1 cellular context compared by ENCODE assay signal in the genomic region with DNA sequence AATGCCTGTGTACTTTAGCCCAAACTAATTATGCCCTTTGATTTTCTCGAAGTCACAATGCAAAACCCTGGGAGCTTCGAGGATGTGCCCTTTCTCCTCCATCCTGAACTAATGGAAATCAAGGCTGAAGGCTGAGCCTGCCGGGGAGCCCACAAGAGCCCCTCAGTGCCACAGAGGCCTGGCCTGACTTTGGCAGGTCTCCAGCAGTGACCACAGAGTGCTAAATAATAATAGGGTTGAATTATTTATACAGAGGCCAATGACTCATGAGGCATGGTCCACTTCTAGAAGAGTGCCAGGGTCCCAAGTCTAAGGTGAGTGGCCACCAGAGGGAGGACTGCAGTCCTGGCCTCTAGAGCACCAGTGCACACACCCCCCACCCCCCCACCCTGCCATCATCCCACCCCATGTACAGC.
TF ChIP-seq lines count a peak whose summit lies in the region.

No MANE protein-coding gene starts in this region.

TF ChIP-seq in GM23338, 12 proteins besides CTCF, POLR2A, EP300 and RAD21 (continued from another document):
- TF ChIP-seq, protein P1, sequence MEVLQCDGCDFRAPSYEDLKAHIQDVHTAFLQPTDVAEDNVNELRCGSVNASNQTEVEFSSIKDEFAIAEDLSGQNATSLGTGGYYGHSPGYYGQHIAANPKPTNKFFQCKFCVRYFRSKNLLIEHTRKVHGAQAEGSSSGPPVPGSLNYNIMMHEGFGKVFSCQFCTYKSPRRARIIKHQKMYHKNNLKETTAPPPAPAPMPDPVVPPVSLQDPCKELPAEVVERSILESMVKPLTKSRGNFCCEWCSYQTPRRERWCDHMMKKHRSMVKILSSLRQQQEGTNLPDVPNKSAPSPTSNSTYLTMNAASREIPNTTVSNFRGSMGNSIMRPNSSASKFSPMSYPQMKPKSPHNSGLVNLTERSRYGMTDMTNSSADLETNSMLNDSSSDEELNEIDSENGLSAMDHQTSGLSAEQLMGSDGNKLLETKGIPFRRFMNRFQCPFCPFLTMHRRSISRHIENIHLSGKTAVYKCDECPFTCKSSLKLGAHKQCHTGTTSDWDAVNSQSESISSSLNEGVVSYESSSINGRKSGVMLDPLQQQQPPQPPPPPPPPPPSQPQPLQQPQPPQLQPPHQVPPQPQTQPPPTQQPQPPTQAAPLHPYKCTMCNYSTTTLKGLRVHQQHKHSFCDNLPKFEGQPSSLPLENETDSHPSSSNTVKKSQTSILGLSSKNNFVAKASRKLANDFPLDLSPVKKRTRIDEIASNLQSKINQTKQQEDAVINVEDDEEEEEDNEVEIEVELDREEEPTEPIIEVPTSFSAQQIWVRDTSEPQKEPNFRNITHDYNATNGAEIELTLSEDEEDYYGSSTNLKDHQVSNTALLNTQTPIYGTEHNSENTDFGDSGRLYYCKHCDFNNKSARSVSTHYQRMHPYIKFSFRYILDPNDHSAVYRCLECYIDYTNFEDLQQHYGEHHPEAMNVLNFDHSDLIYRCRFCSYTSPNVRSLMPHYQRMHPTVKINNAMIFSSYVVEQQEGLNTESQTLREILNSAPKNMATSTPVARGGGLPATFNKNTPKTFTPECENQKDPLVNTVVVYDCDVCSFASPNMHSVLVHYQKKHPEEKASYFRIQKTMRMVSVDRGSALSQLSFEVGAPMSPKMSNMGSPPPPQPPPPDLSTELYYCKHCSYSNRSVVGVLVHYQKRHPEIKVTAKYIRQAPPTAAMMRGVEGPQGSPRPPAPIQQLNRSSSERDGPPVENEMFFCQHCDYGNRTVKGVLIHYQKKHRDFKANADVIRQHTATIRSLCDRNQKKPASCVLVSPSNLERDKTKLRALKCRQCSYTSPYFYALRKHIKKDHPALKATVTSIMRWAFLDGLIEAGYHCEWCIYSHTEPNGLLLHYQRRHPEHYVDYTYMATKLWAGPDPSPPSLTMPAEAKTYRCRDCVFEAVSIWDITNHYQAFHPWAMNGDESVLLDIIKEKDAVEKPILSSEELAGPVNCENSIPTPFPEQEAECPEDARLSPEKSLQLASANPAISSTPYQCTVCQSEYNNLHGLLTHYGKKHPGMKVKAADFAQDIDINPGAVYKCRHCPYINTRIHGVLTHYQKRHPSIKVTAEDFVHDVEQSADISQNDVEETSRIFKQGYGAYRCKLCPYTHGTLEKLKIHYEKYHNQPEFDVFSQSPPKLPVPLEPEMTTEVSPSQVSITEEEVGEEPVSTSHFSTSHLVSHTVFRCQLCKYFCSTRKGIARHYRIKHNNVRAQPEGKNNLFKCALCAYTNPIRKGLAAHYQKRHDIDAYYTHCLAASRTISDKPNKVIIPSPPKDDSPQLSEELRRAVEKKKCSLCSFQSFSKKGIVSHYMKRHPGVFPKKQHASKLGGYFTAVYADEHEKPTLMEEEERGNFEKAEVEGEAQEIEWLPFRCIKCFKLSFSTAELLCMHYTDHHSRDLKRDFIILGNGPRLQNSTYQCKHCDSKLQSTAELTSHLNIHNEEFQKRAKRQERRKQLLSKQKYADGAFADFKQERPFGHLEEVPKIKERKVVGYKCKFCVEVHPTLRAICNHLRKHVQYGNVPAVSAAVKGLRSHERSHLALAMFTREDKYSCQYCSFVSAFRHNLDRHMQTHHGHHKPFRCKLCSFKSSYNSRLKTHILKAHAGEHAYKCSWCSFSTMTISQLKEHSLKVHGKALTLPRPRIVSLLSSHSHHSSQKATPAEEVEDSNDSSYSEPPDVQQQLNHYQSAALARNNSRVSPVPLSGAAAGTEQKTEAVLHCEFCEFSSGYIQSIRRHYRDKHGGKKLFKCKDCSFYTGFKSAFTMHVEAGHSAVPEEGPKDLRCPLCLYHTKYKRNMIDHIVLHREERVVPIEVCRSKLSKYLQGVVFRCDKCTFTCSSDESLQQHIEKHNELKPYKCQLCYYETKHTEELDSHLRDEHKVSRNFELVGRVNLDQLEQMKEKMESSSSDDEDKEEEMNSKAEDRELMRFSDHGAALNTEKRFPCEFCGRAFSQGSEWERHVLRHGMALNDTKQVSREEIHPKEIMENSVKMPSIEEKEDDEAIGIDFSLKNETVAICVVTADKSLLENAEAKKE (CRISPR knock-in tag; IDR thresholded peaks at IDR 0.05) = no peak
- TF ChIP-seq EZH2phosphoT487 (IDR thresholded peaks at IDR 0.05; ENCODE audit: unreplicated experiment) = no peak
- no peak for TF ChIP-seq ZNF331 (CRISPR knock-in tag; IDR thresholded peaks at IDR 0.05; ENCODE audit: low read depth)
- TF ChIP-seq, protein P2, sequence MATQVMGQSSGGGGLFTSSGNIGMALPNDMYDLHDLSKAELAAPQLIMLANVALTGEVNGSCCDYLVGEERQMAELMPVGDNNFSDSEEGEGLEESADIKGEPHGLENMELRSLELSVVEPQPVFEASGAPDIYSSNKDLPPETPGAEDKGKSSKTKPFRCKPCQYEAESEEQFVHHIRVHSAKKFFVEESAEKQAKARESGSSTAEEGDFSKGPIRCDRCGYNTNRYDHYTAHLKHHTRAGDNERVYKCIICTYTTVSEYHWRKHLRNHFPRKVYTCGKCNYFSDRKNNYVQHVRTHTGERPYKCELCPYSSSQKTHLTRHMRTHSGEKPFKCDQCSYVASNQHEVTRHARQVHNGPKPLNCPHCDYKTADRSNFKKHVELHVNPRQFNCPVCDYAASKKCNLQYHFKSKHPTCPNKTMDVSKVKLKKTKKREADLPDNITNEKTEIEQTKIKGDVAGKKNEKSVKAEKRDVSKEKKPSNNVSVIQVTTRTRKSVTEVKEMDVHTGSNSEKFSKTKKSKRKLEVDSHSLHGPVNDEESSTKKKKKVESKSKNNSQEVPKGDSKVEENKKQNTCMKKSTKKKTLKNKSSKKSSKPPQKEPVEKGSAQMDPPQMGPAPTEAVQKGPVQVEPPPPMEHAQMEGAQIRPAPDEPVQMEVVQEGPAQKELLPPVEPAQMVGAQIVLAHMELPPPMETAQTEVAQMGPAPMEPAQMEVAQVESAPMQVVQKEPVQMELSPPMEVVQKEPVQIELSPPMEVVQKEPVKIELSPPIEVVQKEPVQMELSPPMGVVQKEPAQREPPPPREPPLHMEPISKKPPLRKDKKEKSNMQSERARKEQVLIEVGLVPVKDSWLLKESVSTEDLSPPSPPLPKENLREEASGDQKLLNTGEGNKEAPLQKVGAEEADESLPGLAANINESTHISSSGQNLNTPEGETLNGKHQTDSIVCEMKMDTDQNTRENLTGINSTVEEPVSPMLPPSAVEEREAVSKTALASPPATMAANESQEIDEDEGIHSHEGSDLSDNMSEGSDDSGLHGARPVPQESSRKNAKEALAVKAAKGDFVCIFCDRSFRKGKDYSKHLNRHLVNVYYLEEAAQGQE (IDR thresholded peaks at IDR 0.05; ENCODE audit: unreplicated experiment) = no peak
